ENCODE assay signal across 1 cellular context in genomic region chr1:205642679-205643307, GRCh38.
A peak's percentile ranks its signal among the peaks of the same experiment; 100 is the strongest.
TF ChIP-seq lines count a peak whose summit lies in the region.

No MANE protein-coding gene starts in this region.

TF ChIP-seq in HepG2, 621 proteins besides CTCF, POLR2A, EP300 and RAD21 (continued from another document and continues in another):
- no peak for TF ChIP-seq THAP9 (CRISPR knock-in tag; IDR thresholded peaks at IDR 0.05; ENCODE audit: borderline replicate concordance)
- TF ChIP-seq NONO (IDR thresholded peaks at IDR 0.05), result no peak
- TF ChIP-seq NONO (CRISPR knock-in tag; conservative IDR thresholded peaks at IDR 0.05), result 0 out of 2 replicates have a peak, but pooled peaks have one; percentile 21
- no peak for TF ChIP-seq TEAD2 (CRISPR knock-in tag; IDR thresholded peaks at IDR 0.05)
- TF ChIP-seq ELK4 (CRISPR knock-in tag; IDR thresholded peaks at IDR 0.05; ENCODE audit: borderline replicate concordance), result no peak
- no peak for TF ChIP-seq DMAP1 (CRISPR knock-in tag; IDR thresholded peaks at IDR 0.05)
- TF ChIP-seq ZBTB38 (CRISPR knock-in tag; IDR thresholded peaks at IDR 0.05), result no peak
- TF ChIP-seq, protein P1, sequence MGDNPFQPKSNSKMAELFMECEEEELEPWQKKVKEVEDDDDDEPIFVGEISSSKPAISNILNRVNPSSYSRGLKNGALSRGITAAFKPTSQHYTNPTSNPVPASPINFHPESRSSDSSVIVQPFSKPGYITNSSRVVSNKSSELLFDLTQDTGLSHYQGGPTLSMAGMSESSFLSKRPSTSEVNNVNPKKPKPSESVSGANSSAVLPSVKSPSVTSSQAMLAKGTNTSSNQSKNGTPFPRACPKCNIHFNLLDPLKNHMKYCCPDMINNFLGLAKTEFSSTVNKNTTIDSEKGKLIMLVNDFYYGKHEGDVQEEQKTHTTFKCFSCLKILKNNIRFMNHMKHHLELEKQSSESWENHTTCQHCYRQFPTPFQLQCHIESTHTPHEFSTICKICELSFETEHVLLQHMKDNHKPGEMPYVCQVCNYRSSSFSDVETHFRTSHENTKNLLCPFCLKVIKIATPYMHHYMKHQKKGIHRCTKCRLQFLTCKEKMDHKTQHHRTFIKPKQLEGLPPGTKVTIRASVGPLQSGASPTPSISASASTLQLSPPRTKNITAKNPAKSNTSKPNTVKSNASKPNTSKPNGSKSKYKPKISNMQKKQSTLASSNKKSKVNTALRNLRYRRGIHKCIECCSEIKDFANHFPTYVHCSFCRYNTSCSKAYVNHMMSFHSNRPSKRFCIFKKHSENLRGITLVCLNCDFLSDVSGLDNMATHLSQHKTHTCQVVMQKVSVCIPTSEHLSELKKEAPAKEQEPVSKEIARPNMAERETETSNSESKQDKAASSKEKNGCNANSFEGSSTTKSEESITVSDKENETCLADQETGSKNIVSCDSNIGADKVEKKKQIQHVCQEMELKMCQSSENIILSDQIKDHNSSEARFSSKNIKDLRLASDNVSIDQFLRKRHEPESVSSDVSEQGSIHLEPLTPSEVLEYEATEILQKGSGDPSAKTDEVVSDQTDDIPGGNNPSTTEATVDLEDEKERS (CRISPR knock-in tag; IDR thresholded peaks at IDR 0.05), result no peak
- TF ChIP-seq RXRB (CRISPR knock-in tag; IDR thresholded peaks at IDR 0.05; ENCODE audit: borderline replicate concordance), result peak; percentile 42; the same call in 1 of the 2 replicates
- no peak for TF ChIP-seq IKZF4 (CRISPR knock-in tag; IDR thresholded peaks at IDR 0.05; ENCODE audit: borderline replicate concordance, low read depth, not compliant biosample characterization)
- TF ChIP-seq CREB1 (IDR thresholded peaks at IDR 0.05), result no peak
- 0 out of 2 replicates have a peak, but pooled peaks have one; percentile 29 for TF ChIP-seq CREB1 (CRISPR knock-in tag; IDR thresholded peaks at IDR 0.05)
- no peak for TF ChIP-seq XBP1 (CRISPR knock-in tag; IDR thresholded peaks at IDR 0.05)
- no peak for TF ChIP-seq ZNF354B (CRISPR knock-in tag; IDR thresholded peaks at IDR 0.05)
- no peak for TF ChIP-seq ZSCAN29 (CRISPR knock-in tag; conservative IDR thresholded peaks at IDR 0.05)
- TF ChIP-seq ARID3A (IDR thresholded peaks at IDR 0.05; ENCODE audit: low read depth, low read length), result no peak
- TF ChIP-seq ZNF274 (CRISPR knock-in tag; IDR thresholded peaks at IDR 0.05), result no peak
- TF ChIP-seq ELF4 (CRISPR knock-in tag; IDR thresholded peaks at IDR 0.05; ENCODE audit: borderline replicate concordance), result no peak
- TF ChIP-seq, protein P2, sequence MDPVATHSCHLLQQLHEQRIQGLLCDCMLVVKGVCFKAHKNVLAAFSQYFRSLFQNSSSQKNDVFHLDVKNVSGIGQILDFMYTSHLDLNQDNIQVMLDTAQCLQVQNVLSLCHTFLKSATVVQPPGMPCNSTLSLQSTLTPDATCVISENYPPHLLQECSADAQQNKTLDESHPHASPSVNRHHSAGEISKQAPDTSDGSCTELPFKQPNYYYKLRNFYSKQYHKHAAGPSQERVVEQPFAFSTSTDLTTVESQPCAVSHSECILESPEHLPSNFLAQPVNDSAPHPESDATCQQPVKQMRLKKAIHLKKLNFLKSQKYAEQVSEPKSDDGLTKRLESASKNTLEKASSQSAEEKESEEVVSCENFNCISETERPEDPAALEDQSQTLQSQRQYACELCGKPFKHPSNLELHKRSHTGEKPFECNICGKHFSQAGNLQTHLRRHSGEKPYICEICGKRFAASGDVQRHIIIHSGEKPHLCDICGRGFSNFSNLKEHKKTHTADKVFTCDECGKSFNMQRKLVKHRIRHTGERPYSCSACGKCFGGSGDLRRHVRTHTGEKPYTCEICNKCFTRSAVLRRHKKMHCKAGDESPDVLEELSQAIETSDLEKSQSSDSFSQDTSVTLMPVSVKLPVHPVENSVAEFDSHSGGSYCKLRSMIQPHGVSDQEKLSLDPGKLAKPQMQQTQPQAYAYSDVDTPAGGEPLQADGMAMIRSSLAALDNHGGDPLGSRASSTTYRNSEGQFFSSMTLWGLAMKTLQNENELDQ (CRISPR knock-in tag; IDR thresholded peaks at IDR 0.05; ENCODE audit: borderline replicate concordance), result no peak
- TF ChIP-seq, protein P3, sequence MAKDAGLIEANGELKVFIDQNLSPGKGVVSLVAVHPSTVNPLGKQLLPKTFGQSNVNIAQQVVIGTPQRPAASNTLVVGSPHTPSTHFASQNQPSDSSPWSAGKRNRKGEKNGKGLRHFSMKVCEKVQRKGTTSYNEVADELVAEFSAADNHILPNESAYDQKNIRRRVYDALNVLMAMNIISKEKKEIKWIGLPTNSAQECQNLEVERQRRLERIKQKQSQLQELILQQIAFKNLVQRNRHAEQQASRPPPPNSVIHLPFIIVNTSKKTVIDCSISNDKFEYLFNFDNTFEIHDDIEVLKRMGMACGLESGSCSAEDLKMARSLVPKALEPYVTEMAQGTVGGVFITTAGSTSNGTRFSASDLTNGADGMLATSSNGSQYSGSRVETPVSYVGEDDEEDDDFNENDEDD (CRISPR knock-in tag; IDR thresholded peaks at IDR 0.05; ENCODE audit: borderline replicate concordance), result no peak
- no peak for TF ChIP-seq ARHGAP35 (CRISPR knock-in tag; IDR thresholded peaks at IDR 0.05; ENCODE audit: borderline replicate concordance)
- no peak for TF ChIP-seq FOXA1 (IDR thresholded peaks at IDR 0.05)
- no peak for TF ChIP-seq FOXA1 (CRISPR knock-in tag; IDR thresholded peaks at IDR 0.05)
- no peak for TF ChIP-seq RCOR2 (CRISPR knock-in tag; IDR thresholded peaks at IDR 0.05)
- TF ChIP-seq ATF4 (CRISPR knock-in tag; IDR thresholded peaks at IDR 0.05), result 0 out of 4 replicates have a peak, but pooled peaks of 1 of the 2 experiments have one; percentile 15
- TF ChIP-seq PHF21A (CRISPR knock-in tag; IDR thresholded peaks at IDR 0.05), result peak; percentile 79
- no peak for TF ChIP-seq ZNF83 (CRISPR knock-in tag; IDR thresholded peaks at IDR 0.05; ENCODE audit: borderline replicate concordance)
- TF ChIP-seq, protein P4, sequence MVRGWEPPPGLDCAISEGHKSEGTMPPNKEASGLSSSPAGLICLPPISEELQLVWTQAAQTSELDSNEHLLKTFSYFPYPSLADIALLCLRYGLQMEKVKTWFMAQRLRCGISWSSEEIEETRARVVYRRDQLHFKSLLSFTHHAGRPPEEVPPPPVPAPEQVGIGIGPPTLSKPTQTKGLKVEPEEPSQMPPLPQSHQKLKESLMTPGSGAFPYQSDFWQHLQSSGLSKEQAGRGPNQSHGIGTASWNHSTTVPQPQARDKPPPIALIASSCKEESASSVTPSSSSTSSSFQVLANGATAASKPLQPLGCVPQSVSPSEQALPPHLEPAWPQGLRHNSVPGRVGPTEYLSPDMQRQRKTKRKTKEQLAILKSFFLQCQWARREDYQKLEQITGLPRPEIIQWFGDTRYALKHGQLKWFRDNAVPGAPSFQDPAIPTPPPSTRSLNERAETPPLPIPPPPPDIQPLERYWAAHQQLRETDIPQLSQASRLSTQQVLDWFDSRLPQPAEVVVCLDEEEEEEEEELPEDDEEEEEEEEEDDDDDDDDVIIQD (CRISPR knock-in tag; IDR thresholded peaks at IDR 0.05; ENCODE audit: low read depth), result no peak
- TF ChIP-seq PAX8 (CRISPR knock-in tag; IDR thresholded peaks at IDR 0.05; ENCODE audit: borderline replicate concordance), result no peak
- TF ChIP-seq ZBTB7A (CRISPR knock-in tag; IDR thresholded peaks at IDR 0.05), result no peak
- no peak for TF ChIP-seq NBN (conservative IDR thresholded peaks at IDR 0.05)
- TF ChIP-seq KLF6 (CRISPR knock-in tag; IDR thresholded peaks at IDR 0.05), result no peak
- no peak for TF ChIP-seq CC2D1A (CRISPR knock-in tag; IDR thresholded peaks at IDR 0.05)
- TF ChIP-seq MBNL3 (CRISPR knock-in tag; conservative IDR thresholded peaks at IDR 0.05), result no peak
- peak; percentile 61; the same call in 1 of the 2 replicates for TF ChIP-seq HHEX (CRISPR knock-in tag; IDR thresholded peaks at IDR 0.05)
- no peak for TF ChIP-seq DNMT1 (CRISPR knock-in tag; IDR thresholded peaks at IDR 0.05)
- TF ChIP-seq, protein P5, sequence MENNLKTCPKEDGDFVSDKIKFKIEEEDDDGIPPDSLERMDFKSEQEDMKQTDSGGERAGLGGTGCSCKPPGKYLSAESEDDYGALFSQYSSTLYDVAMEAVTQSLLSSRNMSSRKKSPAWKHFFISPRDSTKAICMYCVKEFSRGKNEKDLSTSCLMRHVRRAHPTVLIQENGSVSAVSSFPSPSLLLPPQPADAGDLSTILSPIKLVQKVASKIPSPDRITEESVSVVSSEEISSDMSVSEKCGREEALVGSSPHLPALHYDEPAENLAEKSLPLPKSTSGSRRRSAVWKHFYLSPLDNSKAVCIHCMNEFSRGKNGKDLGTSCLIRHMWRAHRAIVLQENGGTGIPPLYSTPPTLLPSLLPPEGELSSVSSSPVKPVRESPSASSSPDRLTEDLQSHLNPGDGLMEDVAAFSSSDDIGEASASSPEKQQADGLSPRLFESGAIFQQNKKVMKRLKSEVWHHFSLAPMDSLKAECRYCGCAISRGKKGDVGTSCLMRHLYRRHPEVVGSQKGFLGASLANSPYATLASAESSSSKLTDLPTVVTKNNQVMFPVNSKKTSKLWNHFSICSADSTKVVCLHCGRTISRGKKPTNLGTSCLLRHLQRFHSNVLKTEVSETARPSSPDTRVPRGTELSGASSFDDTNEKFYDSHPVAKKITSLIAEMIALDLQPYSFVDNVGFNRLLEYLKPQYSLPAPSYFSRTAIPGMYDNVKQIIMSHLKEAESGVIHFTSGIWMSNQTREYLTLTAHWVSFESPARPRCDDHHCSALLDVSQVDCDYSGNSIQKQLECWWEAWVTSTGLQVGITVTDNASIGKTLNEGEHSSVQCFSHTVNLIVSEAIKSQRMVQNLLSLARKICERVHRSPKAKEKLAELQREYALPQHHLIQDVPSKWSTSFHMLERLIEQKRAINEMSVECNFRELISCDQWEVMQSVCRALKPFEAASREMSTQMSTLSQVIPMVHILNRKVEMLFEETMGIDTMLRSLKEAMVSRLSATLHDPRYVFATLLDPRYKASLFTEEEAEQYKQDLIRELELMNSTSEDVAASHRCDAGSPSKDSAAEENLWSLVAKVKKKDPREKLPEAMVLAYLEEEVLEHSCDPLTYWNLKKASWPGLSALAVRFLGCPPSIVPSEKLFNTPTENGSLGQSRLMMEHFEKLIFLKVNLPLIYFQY (CRISPR knock-in tag; IDR thresholded peaks at IDR 0.05; ENCODE audit: borderline replicate concordance), result peak; percentile 95; the same call in 1 of the 2 replicates
- no peak for TF ChIP-seq ZNF20 (CRISPR knock-in tag; IDR thresholded peaks at IDR 0.05)
- TF ChIP-seq ONECUT2 (CRISPR knock-in tag; IDR thresholded peaks at IDR 0.05), result peak; percentile 62; the same call in 1 of the 2 replicates
- TF ChIP-seq ZNF605 (CRISPR knock-in tag; IDR thresholded peaks at IDR 0.05), result no peak
- TF ChIP-seq ZNF713 (CRISPR knock-in tag; IDR thresholded peaks at IDR 0.05), result no peak
- no peak for TF ChIP-seq CERS6 (CRISPR knock-in tag; IDR thresholded peaks at IDR 0.05)
- TF ChIP-seq ISX (CRISPR knock-in tag; conservative IDR thresholded peaks at IDR 0.05), result no peak
- TF ChIP-seq GTF2F1 (IDR thresholded peaks at IDR 0.05; ENCODE audit: low read length), result no peak
- no peak for TF ChIP-seq DRAP1 (CRISPR knock-in tag; IDR thresholded peaks at IDR 0.05)
